ENCODE assay signal across 8 cellular contexts in genomic region chr12:50174971-50175715, GRCh38. TPM values are rescaled to one million over a fixed set of nuclear protein-coding genes. Genes with fewer than 3 reads are reported as not detected.
DNase-seq lines count a peak whose midpoint lies in the region; ATAC-seq, FAIRE-seq and TF ChIP-seq lines count a peak whose summit lies in the region.

No MANE protein-coding gene starts in this region.

- TF ChIP-seq POLR2A in body of pancreas (IDR thresholded peaks at IDR 0.05) (no peak), upper lobe of left lung (IDR thresholded peaks at IDR 0.05) (no peak)

- intact Hi-C loops in body of pancreas (cut with DNase I) = loop anchor here (5.0 kb wide), 1 partner anchor 98 kb away; no protein-coding TSS in a partner anchor

- dilution Hi-C loops in keratinocyte (cut with MboI; ENCODE audit: extremely low pct_ligation_motif_present, low sequenced_read_pairs) = no loop called here

- H3K79me2 ChIP-seq in keratinocyte (ENCODE audit: control insufficient read depth, insufficient read depth, low read length) = no peaks in the 10 kb centered on the region

- 68 to 81% methylated on average over 13 to 16 of the region's 16 CpGs for WGBS in body of pancreas, 2 donors
- WGBS in upper lobe of left lung, 2 donors = 73 to 75% methylated on average over 16 of the region's 16 CpGs

- no peak for TF ChIP-seq EP300 in upper lobe of left lung (IDR thresholded peaks at IDR 0.05)

- no peak overlapping the region for H3K9ac ChIP-seq in keratinocyte (ENCODE audit: control insufficient read depth, extremely low read depth, insufficient read depth, low read length)

- peak; percentile 32 for DNase-seq in AG20443 (ENCODE audit: low spot score)
- DNase-seq in GM13976 (ENCODE audit: low spot score) = peak; percentile 49
- peak; percentile 25 for DNase-seq in NCI-H2227 treated with DMSO at 0.1 percent for 48 hours (lab: John Stamatoyannopoulos, UW)
- DNase-seq in body of pancreas = peak in 1 of 4 donors; percentile 33
- DNase-seq in keratinocyte (ENCODE audit: low read depth, low spot score) = no peak
- DNase-seq in upper lobe of left lung = no peak
- no peak for DNase-seq in mesenteric fat pad (ENCODE audit: low spot score)

- no peaks in the 10 kb centered on the region for H4K20me1 ChIP-seq in keratinocyte (ENCODE audit: control insufficient read depth, extremely low read depth, insufficient read depth, low read length)

- H3K36me3 ChIP-seq in body of pancreas (replicated peaks in 1 of 2; ENCODE audit: insufficient read depth in 1 of 2, low read depth in 2 of 2) (peaks cover 0 to 19% of the 10 kb centered on the region in 2 donors), keratinocyte (ENCODE audit: control insufficient read depth in 2 of 2, extremely low read depth in 1 of 2, insufficient read depth in 2 of 2, low read length in 2 of 2) (peaks cover 20 to 23% of the 10 kb centered on the region in 2 experiments), upper lobe of left lung (peaks cover 6 to 40% (median 24%) of the 10 kb centered on the region in 4 donors)

- H3K27ac ChIP-seq in body of pancreas (no peak overlapping the region), keratinocyte (ENCODE audit: control insufficient read depth, insufficient read depth, low read length) (no peak overlapping the region), upper lobe of left lung (no peak overlapping the region)

- FAIRE-seq in keratinocyte (lab: Jason Lieb, UNC) = no peak

- H3K4me1 ChIP-seq in body of pancreas = no peaks in the 10 kb centered on the region
- no peaks in the 10 kb centered on the region for H3K4me1 ChIP-seq in keratinocyte (ENCODE audit: control insufficient read depth, extremely low read depth, insufficient read depth, low read length)
- no peaks in the 10 kb centered on the region for H3K4me1 ChIP-seq in upper lobe of left lung

- H3K4me2 ChIP-seq in keratinocyte (ENCODE audit: control insufficient read depth, extremely low read depth, insufficient read depth, low read depth, low read length) = no peak overlapping the region

- ATAC-seq in body of pancreas (peak; percentile 64), upper lobe of left lung (ENCODE audit: low FRiP score in 2 of 2) (peak in 1 of 2 donors; percentile 72), GM19351 (IDR thresholded peaks at IDR 0.05; ENCODE audit: unreplicated experiment) (no peak)

- H3K9me1 ChIP-seq in keratinocyte (ENCODE audit: control insufficient read depth, extremely low read depth, insufficient read depth, low read length) = no peaks in the 10 kb centered on the region

- H2AFZ ChIP-seq in keratinocyte (ENCODE audit: control insufficient read depth, low read length) = no peak overlapping the region

- H3K27me3 ChIP-seq in body of pancreas (no peaks in the 10 kb centered on the region), keratinocyte (ENCODE audit: control insufficient read depth, extremely low read depth, insufficient read depth, low read length) (no peaks in the 10 kb centered on the region), upper lobe of left lung (no peaks in the 10 kb centered on the region)

- TF ChIP-seq CTCF in GM13976 (IDR thresholded peaks at IDR 0.05; ENCODE audit: borderline replicate concordance, control extremely low read depth, extremely low read depth, insufficient read depth, missing control alignments) (peak; percentile 18), body of pancreas (IDR thresholded peaks at IDR 0.05) (peak; percentile 33 to 79 (median 70)), keratinocyte (optimal IDR thresholded peaks at IDR 0.05 in 1 of 3, IDR thresholded peaks at IDR 0.05 in 1 of 3, conservative IDR thresholded peaks at IDR 0.05 in 1 of 3; ENCODE audit: extremely low read depth in 1 of 3, insufficient read depth in 2 of 3, low read length in 3 of 3) (peak in 2 of 3 experiments; percentile 33 to 42), upper lobe of left lung (IDR thresholded peaks at IDR 0.05) (peak; percentile 31 to 75 (median 60))

- H3K9me3 ChIP-seq in body of pancreas = no peaks in the 10 kb centered on the region
- no peaks in the 10 kb centered on the region for H3K9me3 ChIP-seq in keratinocyte (ENCODE audit: control insufficient read depth, low read depth, low read length)
- no peaks in the 10 kb centered on the region for H3K9me3 ChIP-seq in upper lobe of left lung

- H3K4me3 ChIP-seq in body of pancreas (no peak overlapping the region), keratinocyte (ENCODE audit: control insufficient read depth in 2 of 3, extremely low read depth in 1 of 3, insufficient read depth in 2 of 3, low read depth in 1 of 3, low read length in 3 of 3) (no peak overlapping the region), upper lobe of left lung (no peak overlapping the region)

- in situ Hi-C loops in GM13976 (cut with MboI; ENCODE audit: low sequenced_read_pairs, unreplicated experiment) = loop anchor here (5.0 kb wide), 1 partner anchor 93 kb away; no protein-coding TSS in a partner anchor

RNA-seq across cellular contexts. Expression of gene CERS5, which starts 8.0 kb away (rescaled TPM):
- total RNA-seq in body of pancreas (10 to 100 TPM; 17.8 to 20.2 TPM), upper lobe of left lung (10 to 100 TPM; 21.0 to 40.4 (median 35.8) TPM), mesenteric fat pad (46.5 TPM)
- 50.6 to 72.3 TPM (median 61.4 TPM) in 3 replicates for polyA plus RNA-seq in keratinocyte
- polyA plus RNA-seq in keratinocyte (2011; ENCODE audit: low read depth) = 16.5 TPM
- 34.2 and 52.2 TPM in 2 replicates for polyA plus RNA-seq in keratinocyte (2011; cell fraction: cytosol; rRNA removed)
- 134 and 136 TPM in 2 replicates for polyA plus RNA-seq in keratinocyte (2011; cell fraction: nucleus; rRNA removed)
- polyA plus RNA-seq in keratinocyte (2012; ENCODE audit: low replicate concordance) = 22.1 and 30.6 TPM in 2 replicates
- 34.1 to 97.0 TPM (median 89.8 TPM) in 3 replicates for polyA minus RNA-seq in keratinocyte
- polyA minus RNA-seq in keratinocyte (2011; cell fraction: cytosol; rRNA and poly(A)+ RNA removed) = 36.1 TPM
- polyA minus RNA-seq in keratinocyte (2011; cell fraction: nucleus; rRNA and poly(A)+ RNA removed) = 43.4 and 81.5 TPM in 2 replicates

Comparison
In these comparisons a context has a peak if more than half of its experiments do, and no peak if none do; other contexts are left out.
1. DNase-seq: peak in AG20443 (single experiment), GM13976 (single experiment) and NCI-H2227 treated with DMSO at 0.1 percent for 48 hours (single experiment); none in keratinocyte (single experiment), upper lobe of left lung (0 of 2) and mesenteric fat pad (single experiment).
2. CTCF ChIP-seq: peak in every context shown above with its lines; median percentile 70 in body of pancreas; 60 in upper lobe of left lung; 38 in keratinocyte; 18 in GM13976.